14 cellular contexts compared by ENCODE assay signal in genomic region chr1:21575351-21575942, GRCh38.
"Had no signal": no experiment of that assay in that cellular context is flagged by ENCODE, and none has a peak within 500 bp of the region (broad histone marks: within the 10 kb centered on the region; RNA-seq: fewer than 3 reads in every experiment).

No MANE protein-coding gene starts in this region.

- H3K27me3 ChIP-seq: ascending aorta, cardiac muscle cell, ovary had no signal

- H3K9me3 ChIP-seq: ascending aorta, ovary had no signal

- ATAC-seq: activated T-cell treated with anti-CD3 and anti-CD28 coated beads, Interleukin-2, amount 50 U/mL, for 4 hours; stimulated activated memory B cell treated with anti-CD40 and anti-IgM and Interleukin-4, amounts not matched to agents 10 μg/mL and 1 μg/mL and 100 μg/mL, for 72 hours; T-cell had no signal

- H3K36me3 ChIP-seq: ascending aorta, cardiac muscle cell, ovary had no signal

- H3K4me3 ChIP-seq: cardiac muscle cell, coronary artery, ovary, smooth muscle cell had no signal

- DNase-seq: activated CD4-positive, alpha-beta memory T cell treated with anti-CD3 and anti-CD28 coated beads for 36 hours; activated effector memory CD4-positive, alpha-beta T cell treated with anti-CD3 and anti-CD28 coated beads, Interleukin-2, amount 50 U/mL, for 16 hours; activated naive CD8-positive, alpha-beta T cell treated with anti-CD3 and anti-CD28 coated beads for 36 hours; activated T-cell treated with anti-CD3 and anti-CD28 coated beads, Interleukin-2, amount 50 U/mL, for 4 hours; effector CD4-positive, alpha-beta T cell; T-cell; T1000; trophoblast cell had no signal
